ENCODE assay signal across 11 cellular contexts in the genomic region with DNA sequence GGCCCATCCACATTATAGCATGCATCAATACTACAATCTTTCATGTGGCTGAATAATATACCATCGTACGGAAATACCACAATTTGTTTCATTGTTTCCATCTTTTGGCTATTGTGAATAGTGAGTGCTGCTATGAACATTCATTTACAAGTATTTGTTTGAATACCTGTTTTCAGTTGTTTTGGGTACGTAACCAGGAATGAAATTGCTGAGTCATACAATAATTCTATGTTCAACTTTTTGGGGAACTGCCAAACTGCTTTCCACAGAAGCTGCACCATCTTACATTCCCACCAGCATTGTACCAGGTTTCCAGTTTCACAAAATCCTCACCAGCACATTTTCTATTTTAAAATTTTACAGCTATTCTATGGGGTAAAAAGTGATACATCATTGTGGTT. TPM values are rescaled to one million over a fixed set of nuclear protein-coding genes. Genes with fewer than 3 reads are reported as not detected.
A peak's percentile ranks its signal among the peaks of the same experiment; 100 is the strongest.
DNase-seq lines count a peak whose midpoint lies in the region; ATAC-seq, FAIRE-seq and TF ChIP-seq lines count a peak whose summit lies in the region.
"Had no signal": no experiment of that assay in that cellular context is flagged by ENCODE, and none has a peak within 500 bp of the region (broad histone marks: within the 10 kb centered on the region; RNA-seq: fewer than 3 reads in every experiment).

No MANE protein-coding gene starts in this region.

- no TSS peak for BruUV-seq in HepG2 (replicated peaks; lab: Mats Ljungman, UMichigan)

- H3K4me1 ChIP-seq in HepG2 (ENCODE audit: insufficient read depth, low read length) (no peaks in the 10 kb centered on the region), right lobe of liver (peaks cover 0 to 9% (median 0%) of the 10 kb centered on the region in 4 donors)
- H3K4me1 ChIP-seq: transverse colon had no signal

- in situ Hi-C loops in HepG2 (cut with HindIII; ENCODE audit: extremely low pct_ligation_motif_present, low pct_unique_long_range_greater_than_20kb), result no loop called here

- no peaks in the 10 kb centered on the region for H3K79me2 ChIP-seq in HepG2 (ENCODE audit: insufficient read depth, low read length)

- ATAC-seq in HepG2, result no peak
- ATAC-seq in right lobe of liver, result no peak
- no peak for ATAC-seq in GM19463 (IDR thresholded peaks at IDR 0.05; ENCODE audit: unreplicated experiment)
- ATAC-seq: heart left ventricle had no signal

- H3K27ac ChIP-seq in HepG2 (ENCODE audit: extremely low read length, insufficient read depth, low read length), result no peak overlapping the region
- H3K27ac ChIP-seq in right lobe of liver, result no peak overlapping the region
- H3K27ac ChIP-seq in SK-N-MC, result peak overlapping the region; percentile 42
- H3K27ac ChIP-seq: transverse colon had no signal

- H4K20me1 ChIP-seq in HepG2 (ENCODE audit: insufficient read depth, low read length), result no peaks in the 10 kb centered on the region

- no peak overlapping the region for H3K9ac ChIP-seq in HepG2 (ENCODE audit: insufficient read depth, low read depth, low read length)
- H3K9ac ChIP-seq in SK-N-MC (ENCODE audit: insufficient read length), result no peak overlapping the region

- FAIRE-seq in HepG2 (lab: Jason Lieb, UNC), result no peak

- no peak overlapping the region for H3K4me3 ChIP-seq in HepG2 (replicated peaks in 1 of 3; ENCODE audit: insufficient read depth in 1 of 3, low read depth in 2 of 3, low read length in 3 of 3)
- no peak overlapping the region for H3K4me3 ChIP-seq in right lobe of liver
- H3K4me3 ChIP-seq in SK-N-MC, result no peak overlapping the region
- H3K4me3 ChIP-seq: heart left ventricle, transverse colon had no signal

- CTCF ChIA-PET in HepG2 (lab: Yijun Ruan, JAX; ENCODE audit: low intra/inter-chr PET ratio, low total read pairs), result no interaction called here

- H3K4me2 ChIP-seq in HepG2 (ENCODE audit: low read depth, low read length), result no peak overlapping the region

- TF ChIP-seq CTCF in HepG2 (CRISPR knock-in tag; IDR thresholded peaks at IDR 0.05), result no peak
- TF ChIP-seq CTCF in right lobe of liver (IDR thresholded peaks at IDR 0.05), result no peak

- no peaks in the 10 kb centered on the region; a peak in 3 of 5 replicates for H3K36me3 ChIP-seq in HepG2 (replicated peaks in 1 of 2; ENCODE audit: control insufficient read depth in 1 of 2, insufficient read depth in 2 of 2, low read length in 2 of 2)
- H3K36me3 ChIP-seq in right lobe of liver, result no peaks in the 10 kb centered on the region
- peaks cover 33% of the 10 kb centered on the region for H3K36me3 ChIP-seq in SK-N-MC (ENCODE audit: insufficient read depth, low read length)
- H3K36me3 ChIP-seq: transverse colon had no signal

- no peak for TF ChIP-seq POLR2A in HepG2 (IDR thresholded peaks at IDR 0.05; ENCODE audit: insufficient read depth in 1 of 2, low read depth in 2 of 2, low read length in 2 of 2)
- TF ChIP-seq POLR2A in right lobe of liver (IDR thresholded peaks at IDR 0.05), result no peak
- TF ChIP-seq POLR2A in erythroblast (IDR thresholded peaks at IDR 0.05; ENCODE audit: low read length), result no peak

- no peak for TF ChIP-seq EP300 in HepG2 (IDR thresholded peaks at IDR 0.05; ENCODE audit: low read depth in 2 of 2, low read length in 2 of 2)
- no peak for TF ChIP-seq EP300 in HepG2 (CRISPR knock-in tag; IDR thresholded peaks at IDR 0.05; ENCODE audit: borderline replicate concordance)

- H3K9me3 ChIP-seq in HepG2 (ENCODE audit: low read length) (no peaks in the 10 kb centered on the region), right lobe of liver (no peaks in the 10 kb centered on the region), SK-N-MC (ENCODE audit: low read depth, low read length) (no peaks in the 10 kb centered on the region)
- H3K9me3 ChIP-seq: transverse colon had no signal

- intact Hi-C loops in HepG2 (cut with micrococcal nuclease; ENCODE audit: unreplicated experiment) (no loop called here), right lobe of liver (cut with DNase I) (no loop called here)

- DNase-seq in HepG2 (ENCODE audit: low spot score), result no peak
- DNase-seq in right lobe of liver, result no peak
- DNase-seq in SK-N-MC (ENCODE audit: low read depth, low spot score), result no peak
- DNase-seq in erythroblast (lab: John Stamatoyannopoulos, UW), result peak; percentile 16 to 57
- peak; percentile 30 for DNase-seq in stromal cell of bone marrow (ENCODE audit: low read depth)
- DNase-seq in islet precursor cell, result no peak
- DNase-seq in hepatic stellate cell (ENCODE audit: low spot score), result no peak
- DNase-seq: heart left ventricle, NCI-H524 treated with DMSO at 0.1 percent for 48 hours, transverse colon had no signal

- no peaks in the 10 kb centered on the region for H3K27me3 ChIP-seq in HepG2 (ENCODE audit: control insufficient read depth in 1 of 2, insufficient read depth in 2 of 2, low read length in 2 of 2)
- H3K27me3 ChIP-seq in right lobe of liver, result no peaks in the 10 kb centered on the region
- H3K27me3 ChIP-seq: heart left ventricle, transverse colon had no signal

- no peak for TF ChIP-seq RAD21 in HepG2 (CRISPR knock-in tag; IDR thresholded peaks at IDR 0.05)

- no peak overlapping the region for H2AFZ ChIP-seq in HepG2 (ENCODE audit: low read length)

- POLR2A ChIA-PET in HepG2 (lab: Yijun Ruan, JAX), result no interaction called here

- over 99% methylated on average over 3 of the region's 3 CpGs for WGBS in HepG2 (ENCODE audit: low lambda C conversion rate)
- 68% methylated on average over 3 of the region's 3 CpGs for WGBS in right lobe of liver (ENCODE audit: insufficient coverage, low coverage, low lambda C conversion rate, missing lambda C conversion rate)

TF ChIP-seq in HepG2, 621 proteins besides CTCF, POLR2A, EP300 and RAD21:
- peak; percentile 94 for TF ChIP-seq MAFF (IDR thresholded peaks at IDR 0.05; ENCODE audit: low read depth, low read length)
- TF ChIP-seq POLR2AphosphoS2 (IDR thresholded peaks at IDR 0.05; ENCODE audit: low read depth, low read length), result 0 out of 2 replicates have a peak, but pooled peaks have one; percentile 36
- TF ChIP-seq ZNF17 (CRISPR knock-in tag; IDR thresholded peaks at IDR 0.05), result no peak
- peak; percentile 92 for TF ChIP-seq NFE2L2 (IDR thresholded peaks at IDR 0.05; ENCODE audit: low read length)
- TF ChIP-seq MAFK (conservative IDR thresholded peaks at IDR 0.05 in 1 of 2, IDR thresholded peaks at IDR 0.05 in 1 of 2; ENCODE audit: low read length in 2 of 2), result peak; percentile 95 to 97

RNA-seq across cellular contexts. Expression of a gene that starts 28.5 kb away (rescaled TPM):
- total RNA-seq in HepG2 (2016; rRNA removed; fragmentation: Illumina TruSeq; extraction: Trizol), result 17.1 and 33.3 TPM in 2 replicates
- 13.0 and 17.3 TPM in 2 replicates for total RNA-seq in HepG2 (2016; cell fraction: cytosol; rRNA removed; fragmentation: Illumina TruSeq; extraction: Trizol; ENCODE audit: low read depth)
- 15.2 and 34.6 TPM in 2 replicates for total RNA-seq in HepG2 (2016; cell fraction: insoluble cytoplasmic fraction; rRNA removed; fragmentation: Illumina TruSeq; extraction: Trizol)
- total RNA-seq in HepG2 (2016; cell fraction: membrane; rRNA removed; fragmentation: Illumina TruSeq; extraction: Trizol), result 11.0 and 13.6 TPM in 2 replicates
- 32.1 and 36.1 TPM in 2 replicates for total RNA-seq in HepG2 (2016; cell fraction: nucleus; rRNA removed; fragmentation: Illumina TruSeq; extraction: Trizol)
- polyA plus RNA-seq in HepG2 (2011; rRNA removed), result 11.7 and 11.9 TPM in 2 replicates
- 7.6 and 12.6 TPM in 2 replicates for polyA plus RNA-seq in HepG2 (2011; cell fraction: cytosol; rRNA removed)
- 17.6 and 20.6 TPM in 2 replicates for polyA plus RNA-seq in HepG2 (2011; cell fraction: nucleus; rRNA removed)
- 30.1 and 31.4 TPM in 2 replicates for polyA plus RNA-seq in HepG2 (2012)
- 1.2 and 1.4 TPM in 2 replicates for polyA plus RNA-seq in HepG2 (2016; cell fraction: cytosol; fragmentation: Illumina TruSeq; extraction: Trizol; ENCODE audit: low read depth)
- 8.8 and 10.0 TPM in 2 replicates for polyA plus RNA-seq in HepG2 (2016; cell fraction: insoluble cytoplasmic fraction; fragmentation: Illumina TruSeq; extraction: Trizol; ENCODE audit: low read depth)
- polyA plus RNA-seq in HepG2 (2016; cell fraction: membrane; fragmentation: Illumina TruSeq; extraction: Trizol; ENCODE audit: low read depth), result 3.3 and 3.9 TPM in 2 replicates
- 28.0 and 30.1 TPM in 2 replicates for polyA plus RNA-seq in HepG2 (2016; cell fraction: nucleus; fragmentation: Illumina TruSeq; extraction: Trizol; ENCODE audit: insufficient read depth, low read depth)
- polyA minus RNA-seq in HepG2 (2011; rRNA and poly(A)+ RNA removed; ENCODE audit: low replicate concordance), result 10.8 and 29.4 TPM in 2 replicates
- 14.9 and 17.1 TPM in 2 replicates for polyA minus RNA-seq in HepG2 (2011; cell fraction: cytosol; rRNA and poly(A)+ RNA removed)
- 39.5 and 40.0 TPM in 2 replicates for polyA minus RNA-seq in HepG2 (2011; cell fraction: nucleus; rRNA and poly(A)+ RNA removed)
- total RNA-seq in right lobe of liver, result 10 to 100 TPM; 11.3 to 18.2 (median 13.9) TPM

RNA-seq across cellular contexts. Expression of a gene that starts 38.0 kb away (rescaled TPM):
- total RNA-seq in HepG2 (2016; rRNA removed; fragmentation: Illumina TruSeq; extraction: Trizol), result 224 and 265 TPM in 2 replicates
- 200 and 234 TPM in 2 replicates for total RNA-seq in HepG2 (2016; cell fraction: cytosol; rRNA removed; fragmentation: Illumina TruSeq; extraction: Trizol; ENCODE audit: low read depth)
- 227 and 267 TPM in 2 replicates for total RNA-seq in HepG2 (2016; cell fraction: insoluble cytoplasmic fraction; rRNA removed; fragmentation: Illumina TruSeq; extraction: Trizol)
- 313 and 352 TPM in 2 replicates for total RNA-seq in HepG2 (2016; cell fraction: membrane; rRNA removed; fragmentation: Illumina TruSeq; extraction: Trizol)
- 161 and 168 TPM in 2 replicates for total RNA-seq in HepG2 (2016; cell fraction: nucleus; rRNA removed; fragmentation: Illumina TruSeq; extraction: Trizol)
- 217 and 293 TPM in 2 replicates for polyA plus RNA-seq in HepG2 (2011; rRNA removed)
- 183 and 224 TPM in 2 replicates for polyA plus RNA-seq in HepG2 (2011; cell fraction: cytosol; rRNA removed)
- polyA plus RNA-seq in HepG2 (2011; cell fraction: nucleus; rRNA removed), result 279 and 296 TPM in 2 replicates
- 192 and 199 TPM in 2 replicates for polyA plus RNA-seq in HepG2 (2012)
- polyA plus RNA-seq in HepG2 (2016; cell fraction: cytosol; fragmentation: Illumina TruSeq; extraction: Trizol; ENCODE audit: low read depth), result 303 and 369 TPM in 2 replicates
- 331 and 333 TPM in 2 replicates for polyA plus RNA-seq in HepG2 (2016; cell fraction: insoluble cytoplasmic fraction; fragmentation: Illumina TruSeq; extraction: Trizol; ENCODE audit: low read depth)
- polyA plus RNA-seq in HepG2 (2016; cell fraction: membrane; fragmentation: Illumina TruSeq; extraction: Trizol; ENCODE audit: low read depth), result 340 and 387 TPM in 2 replicates
- 220 and 222 TPM in 2 replicates for polyA plus RNA-seq in HepG2 (2016; cell fraction: nucleus; fragmentation: Illumina TruSeq; extraction: Trizol; ENCODE audit: insufficient read depth, low read depth)
- 111 and 172 TPM in 2 replicates for polyA minus RNA-seq in HepG2 (2011; rRNA and poly(A)+ RNA removed; ENCODE audit: low replicate concordance)
- polyA minus RNA-seq in HepG2 (2011; cell fraction: cytosol; rRNA and poly(A)+ RNA removed), result 129 and 148 TPM in 2 replicates
- polyA minus RNA-seq in HepG2 (2011; cell fraction: nucleus; rRNA and poly(A)+ RNA removed), result 307 and 340 TPM in 2 replicates
- 100 to 1,000 TPM; 127 to 304 (median 190) TPM for total RNA-seq in right lobe of liver

Comparison
In these comparisons a context has a peak if more than half of its experiments do, and no peak if none do; other contexts are left out.
1. DNase-seq: peak in erythroblast (2 of 2) and stromal cell of bone marrow (single experiment); none in HepG2 (single experiment), right lobe of liver (0 of 3), SK-N-MC (single experiment), islet precursor cell (single experiment) and hepatic stellate cell (single experiment).